In genomic region chr21:33379934-33380333, GRCh38 we compare ENCODE assay signal across 8 cellular contexts. TPM values are rescaled to one million over a fixed set of nuclear protein-coding genes. Genes with fewer than 3 reads are reported as not detected.
DNase-seq lines count a peak whose midpoint lies in the region; ATAC-seq and TF ChIP-seq lines count a peak whose summit lies in the region.
"Not testable (repeated sequence)": the region's sequence is repeated elsewhere in the genome, so short reads cannot be mapped to it uniquely, and the experiment has no call there.

No MANE protein-coding gene starts in this region.

- peak; percentile 35 for DNase-seq in ACHN
- DNase-seq in HFFc6 = peak; percentile 64
- DNase-seq in OCI-LY7 (ENCODE audit: low spot score) = peak; percentile 66
- DNase-seq in WERI-Rb-1 = peak; percentile 46
- DNase-seq in brain microvascular endothelial cell = peak; percentile 62
- peak in 1 of 2 donors; percentile 89 for DNase-seq in foreskin keratinocyte

- H3K36me3 ChIP-seq in OCI-LY7 (ENCODE audit: insufficient read depth, low read length); WERI-Rb-1; brain microvascular endothelial cell (replicated peaks); mucosa of rectum (ENCODE audit: control insufficient read depth in 2 of 2, insufficient read depth in 2 of 2, low read length in 2 of 2): not testable (repeated sequence)

- H3K9me3 ChIP-seq in OCI-LY7 (ENCODE audit: low read length); WERI-Rb-1 (ENCODE audit: severe bottlenecking); mucosa of rectum (ENCODE audit: control insufficient read depth in 2 of 2, low read length in 2 of 2): not testable (repeated sequence)

- H3K9me2 ChIP-seq in OCI-LY7 (ENCODE audit: insufficient read depth, low read length) = not testable (repeated sequence)

- ATAC-seq in foreskin keratinocyte = peak; percentile 62
- ATAC-seq in stimulated activated memory B cell treated with anti-CD40 and anti-IgM and Interleukin-4, amounts not matched to agents 10 μg/mL and 1 μg/mL and 100 μg/mL, for 72 hours = not testable (repeated sequence)

- not testable (repeated sequence) for H3K27me3 Mint-ChIP-seq in HFFc6 (ENCODE audit: insufficient read depth); stimulated activated memory B cell treated with anti-CD40 and anti-IgM and Interleukin-4, amounts not matched to agents 10 μg/mL and 1 μg/mL and 100 μg/mL, for 72 hours

- CTCF ChIA-PET in OCI-LY7 (lab: Charles Lee; ENCODE audit: unreplicated experiment) = not testable (repeated sequence)

- peak overlapping the region; percentile 99 for H3K4me2 ChIP-seq in OCI-LY7 (ENCODE audit: low read length)

- H3K27ac ChIP-seq in OCI-LY7 (ENCODE audit: low read depth, low read length, poor library complexity, severe bottlenecking) (peak overlapping the region; percentile 99), brain microvascular endothelial cell (peak overlapping the region; percentile 86), foreskin keratinocyte (peak overlapping the region; percentile 93), mucosa of rectum (ENCODE audit: low read depth in 2 of 2, low read length in 2 of 2) (peak overlapping the region; percentile 78 to 79)
- H3K27ac ChIP-seq in WERI-Rb-1 = not testable (repeated sequence)

- not testable (repeated sequence) for H3K79me2 ChIP-seq in OCI-LY7 (ENCODE audit: insufficient read depth, low read depth, low read length)

- not testable (repeated sequence) for TF ChIP-seq CTCF in HFFc6 (IDR thresholded peaks at IDR 0.05); OCI-LY7 (conservative IDR thresholded peaks at IDR 0.05; ENCODE audit: low read length); WERI-Rb-1 (IDR thresholded peaks at IDR 0.05; ENCODE audit: low read depth, low read length); brain microvascular endothelial cell (IDR thresholded peaks at IDR 0.05; ENCODE audit: low read depth, low read length, missing control alignments); foreskin keratinocyte (conservative IDR thresholded peaks at IDR 0.05)

- H3K4me3 Mint-ChIP-seq in HFFc6 = peak overlapping the region; percentile 64; the same call in 1 of the 2 replicates
- peak overlapping the region; percentile 40 for H3K4me3 Mint-ChIP-seq in stimulated activated memory B cell treated with anti-CD40 and anti-IgM and Interleukin-4, amounts not matched to agents 10 μg/mL and 1 μg/mL and 100 μg/mL, for 72 hours

- H3K4me3 ChIP-seq in OCI-LY7 (ENCODE audit: low read depth, low read length, poor library complexity, severe bottlenecking) = peak overlapping the region; percentile 3
- not testable (repeated sequence) for H3K4me3 ChIP-seq in WERI-Rb-1 (ENCODE audit: low read depth, low read length); brain microvascular endothelial cell (ENCODE audit: low read depth, low read length); mucosa of rectum (ENCODE audit: low read length in 2 of 2)

- peak overlapping the region; percentile 96 for H3K27ac Mint-ChIP-seq in HFFc6
- H3K27ac Mint-ChIP-seq in stimulated activated memory B cell treated with anti-CD40 and anti-IgM and Interleukin-4, amounts not matched to agents 10 μg/mL and 1 μg/mL and 100 μg/mL, for 72 hours = peak overlapping the region; percentile 88

- H3K9ac ChIP-seq in mucosa of rectum (ENCODE audit: low read depth in 1 of 2, low read length in 2 of 2) = peak overlapping the region; percentile 24 to 58

- H3K27me3 ChIP-seq in WERI-Rb-1 (ENCODE audit: insufficient read depth, low read depth, severe bottlenecking); brain microvascular endothelial cell (replicated peaks); foreskin keratinocyte; mucosa of rectum (ENCODE audit: control insufficient read depth in 2 of 2, insufficient read depth in 2 of 2, low read length in 2 of 2): not testable (repeated sequence)

- intact Hi-C loops in OCI-LY7 (cut with micrococcal nuclease; ENCODE audit: unreplicated experiment) = not testable (repeated sequence)

- not testable (repeated sequence) for BruUV-seq in OCI-LY7 (replicated peaks; lab: Mats Ljungman, UMichigan)

- in situ Hi-C loops in ACHN (cut with HindIII; ENCODE audit: low pct_ligation_motif_present, low pct_unique_long_range_greater_than_20kb, low sequenced_read_pairs); brain microvascular endothelial cell (cut with HindIII; ENCODE audit: low pct_ligation_motif_present, low sequenced_read_pairs): not testable (repeated sequence)

- not testable (repeated sequence) for H3K9me3 Mint-ChIP-seq in HFFc6; stimulated activated memory B cell treated with anti-CD40 and anti-IgM and Interleukin-4, amounts not matched to agents 10 μg/mL and 1 μg/mL and 100 μg/mL, for 72 hours

- POLR2A ChIA-PET in OCI-LY7 (lab: Charles Lee) = interaction anchor here (0.6 to 1.5 kb wide), 8 partner anchors 14 to 714 kb away, joined by 3 to 9 read pairs (median 3); partner anchors contain the start of gene IFNAR1

- peak overlapping the region; percentile 66 for H2AFZ ChIP-seq in OCI-LY7 (ENCODE audit: low read length)

- H3K4me1 Mint-ChIP-seq in HFFc6 (ENCODE audit: low read depth) = peaks cover 53% of the 10 kb centered on the region
- peaks cover 79% of the 10 kb centered on the region for H3K4me1 Mint-ChIP-seq in stimulated activated memory B cell treated with anti-CD40 and anti-IgM and Interleukin-4, amounts not matched to agents 10 μg/mL and 1 μg/mL and 100 μg/mL, for 72 hours

- H3K36me3 Mint-ChIP-seq in HFFc6 (ENCODE audit: low read depth); stimulated activated memory B cell treated with anti-CD40 and anti-IgM and Interleukin-4, amounts not matched to agents 10 μg/mL and 1 μg/mL and 100 μg/mL, for 72 hours: not testable (repeated sequence)

- H4K20me1 ChIP-seq in OCI-LY7 (ENCODE audit: insufficient read depth, low read length) = not testable (repeated sequence)

- H3K4me1 ChIP-seq in OCI-LY7 (ENCODE audit: insufficient read depth, low read length, poor library complexity, severe bottlenecking) = peaks cover 92% of the 10 kb centered on the region
- peaks cover 31% of the 10 kb centered on the region for H3K4me1 ChIP-seq in foreskin keratinocyte
- H3K4me1 ChIP-seq in mucosa of rectum (ENCODE audit: control insufficient read depth in 2 of 2, insufficient read depth in 2 of 2, low read length in 2 of 2) = peaks cover 12 to 29% of the 10 kb centered on the region in 2 donors

RNA-seq across cellular contexts. Expression of gene IFNGR2, which starts 23.3 kb away (rescaled TPM):
- 10 to 100 TPM; 51.2 to 68.6 (median 64.2) TPM for total RNA-seq in HFFc6 (2021; fragmentation: NEBNext Ultra II Directional; extraction: Animal tissue kit (Norgen Biotek cat#: 25700))
- total RNA-seq in OCI-LY7 (2014; rRNA removed; shearing (Covaris generic)) = 61.0 and 86.9 TPM in 2 replicates
- total RNA-seq in OCI-LY7 (2022) (70.2 and 83.5 TPM in 2 replicates), foreskin keratinocyte (90.0 and 93.6 TPM in 2 replicates)
- polyA plus RNA-seq in foreskin keratinocyte = 82.1 and 87.0 TPM in 2 replicates

RNA-seq across cellular contexts. Expression of gene IFNAR1, which starts 55.2 kb away (rescaled TPM):
- total RNA-seq in HFFc6 (2021; fragmentation: NEBNext Ultra II Directional; extraction: Animal tissue kit (Norgen Biotek cat#: 25700)) = 10 to 100 TPM; 42.0 to 49.7 (median 43.6) TPM
- 17.0 and 18.1 TPM in 2 replicates for total RNA-seq in OCI-LY7 (2014; rRNA removed; shearing (Covaris generic))
- 60.8 and 65.2 TPM in 2 replicates for total RNA-seq in OCI-LY7 (2022)
- total RNA-seq in foreskin keratinocyte = 17.8 and 18.6 TPM in 2 replicates
- polyA plus RNA-seq in foreskin keratinocyte = 8.3 and 8.4 TPM in 2 replicates
